22 cellular contexts compared by ENCODE assay signal in the genomic region with DNA sequence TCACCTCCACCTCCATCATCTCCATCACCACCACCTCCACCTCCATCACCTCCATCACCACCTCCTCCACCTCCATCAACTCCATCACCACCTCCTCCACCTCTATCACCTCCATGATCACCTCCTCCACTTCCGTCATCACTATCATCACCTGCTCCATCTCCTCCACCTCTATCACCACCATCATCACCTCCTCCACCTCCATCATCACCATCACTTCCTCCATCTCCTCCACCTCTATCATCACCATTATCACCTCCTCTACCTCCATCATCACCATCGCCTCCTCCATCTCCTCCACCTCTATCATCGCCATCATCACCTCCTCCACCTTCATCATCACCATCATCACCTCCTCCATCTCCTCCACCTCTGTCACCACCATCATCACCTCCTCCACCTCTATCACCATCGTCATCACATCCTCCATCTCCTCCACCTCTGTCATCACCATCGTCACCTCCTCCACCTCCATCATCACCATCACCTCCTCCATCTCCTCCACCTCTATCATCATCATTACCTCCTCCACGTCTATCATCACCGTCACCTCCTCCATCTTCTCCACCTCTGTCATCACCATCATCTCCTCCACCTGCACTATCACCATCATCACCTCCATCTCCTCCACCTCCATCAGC. TPM values are rescaled to one million over a fixed set of nuclear protein-coding genes. Genes with fewer than 3 reads are reported as not detected.
DNase-seq lines count a peak whose midpoint lies in the region; ATAC-seq, FAIRE-seq and TF ChIP-seq lines count a peak whose summit lies in the region.
"Had no signal": no experiment of that assay in that cellular context is flagged by ENCODE, and none has a peak within 500 bp of the region (broad histone marks: within the 10 kb centered on the region; RNA-seq: fewer than 3 reads in every experiment).

No MANE protein-coding gene starts in this region.

- no peak overlapping the region for H3K4me3 Mint-ChIP-seq in activated CD4-positive, alpha-beta T cell treated with anti-CD3 and anti-CD28 coated beads, Interleukin-2, amount 10 ng/mL, durations not matched to agents 24 days and 14 days
- no peak overlapping the region for H3K4me3 Mint-ChIP-seq in activated T-helper 17 cell treated with anti-CD3 and anti-CD28 coated beads, Interleukin-2, amount 50 U/mL, for 72 hours
- no peak overlapping the region for H3K4me3 Mint-ChIP-seq in stimulated activated effector memory CD8-positive, alpha-beta T cell treated with anti-CD3 and anti-CD28 coated beads, Interleukin-12 subunit alpha, Interleukin-12 subunit beta, amount 100 ng/mL, for 72 hours
- H3K4me3 Mint-ChIP-seq in CD8-positive, alpha-beta T cell: no peak overlapping the region

- CTCF ChIA-PET in CD8-positive, alpha-beta T cell (lab: Charles Lee): interaction anchor here (19.6 kb wide), 1 partner anchor 81 kb away, joined by 423 read pairs; no protein-coding TSS in a partner anchor

- ATAC-seq in activated T-helper 17 cell treated with anti-CD3 and anti-CD28 coated beads, Interleukin-2, amount 50 U/mL, for 72 hours (replicated peaks): no peak
- ATAC-seq in stimulated activated effector memory CD8-positive, alpha-beta T cell treated with anti-CD3 and anti-CD28 coated beads, Interleukin-12 subunit alpha, Interleukin-12 subunit beta, amount 100 ng/mL, for 72 hours: no peak
- ATAC-seq in CD8-positive, alpha-beta T cell: no peak
- no peak for ATAC-seq in HG03571 (IDR thresholded peaks at IDR 0.05; ENCODE audit: unreplicated experiment)

- peaks cover 12% of the 10 kb centered on the region for H3K4me1 Mint-ChIP-seq in activated CD4-positive, alpha-beta T cell treated with anti-CD3 and anti-CD28 coated beads, Interleukin-2, amount 10 ng/mL, durations not matched to agents 24 days and 14 days
- peaks cover 23% of the 10 kb centered on the region for H3K4me1 Mint-ChIP-seq in activated T-helper 17 cell treated with anti-CD3 and anti-CD28 coated beads, Interleukin-2, amount 50 U/mL, for 72 hours
- peaks cover 81% of the 10 kb centered on the region for H3K4me1 Mint-ChIP-seq in stimulated activated effector memory CD8-positive, alpha-beta T cell treated with anti-CD3 and anti-CD28 coated beads, Interleukin-12 subunit alpha, Interleukin-12 subunit beta, amount 100 ng/mL, for 72 hours
- H3K4me1 Mint-ChIP-seq in CD8-positive, alpha-beta T cell (ENCODE audit: low read depth): no peaks in the 10 kb centered on the region

- peaks cover 25% of the 10 kb centered on the region for H3K36me3 Mint-ChIP-seq in activated CD4-positive, alpha-beta T cell treated with anti-CD3 and anti-CD28 coated beads, Interleukin-2, amount 10 ng/mL, durations not matched to agents 24 days and 14 days (ENCODE audit: low read depth)
- peaks cover 73% of the 10 kb centered on the region for H3K36me3 Mint-ChIP-seq in activated T-helper 17 cell treated with anti-CD3 and anti-CD28 coated beads, Interleukin-2, amount 50 U/mL, for 72 hours (ENCODE audit: low read depth)
- H3K36me3 Mint-ChIP-seq in stimulated activated effector memory CD8-positive, alpha-beta T cell treated with anti-CD3 and anti-CD28 coated beads, Interleukin-12 subunit alpha, Interleukin-12 subunit beta, amount 100 ng/mL, for 72 hours: peaks cover 100% of the 10 kb centered on the region
- peaks cover 30% of the 10 kb centered on the region for H3K36me3 Mint-ChIP-seq in CD8-positive, alpha-beta T cell

- dilution Hi-C loops in keratinocyte (cut with MboI; ENCODE audit: extremely low pct_ligation_motif_present, low sequenced_read_pairs): no loop called here

- peak; percentile 29 for FAIRE-seq in keratinocyte (lab: Jason Lieb, UNC)
- FAIRE-seq: G401.6 had no signal

- no peak overlapping the region for H2AFZ ChIP-seq in keratinocyte (ENCODE audit: control insufficient read depth, low read length)
- H2AFZ ChIP-seq: GM23248 had no signal

- no peak for DNase-seq in activated CD4-positive, alpha-beta T cell treated with anti-CD3 and anti-CD28 coated beads, Interleukin-2, amount 10 ng/mL, durations not matched to agents 24 days and 14 days
- DNase-seq in activated CD4-positive, alpha-beta T cell treated with anti-CD3 and anti-CD28 coated beads for 1 hour: no peak
- no peak for DNase-seq in keratinocyte (ENCODE audit: low read depth, low spot score)
- no peak for DNase-seq in stimulated activated effector memory CD8-positive, alpha-beta T cell treated with anti-CD3 and anti-CD28 coated beads, Interleukin-12 subunit alpha, Interleukin-12 subunit beta, amount 100 ng/mL, for 72 hours (ENCODE audit: low spot score in 2 of 2)
- DNase-seq in germinal center (ENCODE audit: low spot score): no peak
- no peak for DNase-seq in CD8-positive, alpha-beta T cell
- DNase-seq: 8988T; BE2C; DND-41; GM23248; NCI-H1092; NCI-H1694; NCI-H2107; NCI-H345; NK-92 treated with Interleukin-12 subunit alpha and Interleukin-12 subunit beta, amount 100 ng/mL, for 24 hours; SHP77 treated with DMSO at 0.1 percent for 48 hours had no signal

- no peak overlapping the region for H3K27ac ChIP-seq in keratinocyte (ENCODE audit: control insufficient read depth, insufficient read depth, low read length)
- no peak overlapping the region for H3K27ac ChIP-seq in CD8-positive, alpha-beta T cell (ENCODE audit: low read depth, low read length)
- H3K27ac ChIP-seq: GM23248, KMS-11 had no signal

- no peak overlapping the region for H3K4me3 ChIP-seq in keratinocyte (ENCODE audit: control insufficient read depth in 2 of 3, extremely low read depth in 1 of 3, insufficient read depth in 2 of 3, low read depth in 1 of 3, low read length in 3 of 3)
- no peak overlapping the region for H3K4me3 ChIP-seq in CD8-positive, alpha-beta T cell (ENCODE audit: low read depth, low read length)
- H3K4me3 ChIP-seq: GM23248 had no signal

- intact Hi-C loops in activated CD4-positive, alpha-beta T cell treated with anti-CD3 and anti-CD28 coated beads, Interleukin-2, amount 10 ng/mL, durations not matched to agents 24 days and 14 days (cut with micrococcal nuclease): no loop called here
- intact Hi-C loops in CD8-positive, alpha-beta T cell (cut with DNase I, micrococcal nuclease): no loop called here

- H3K4me1 ChIP-seq in keratinocyte (ENCODE audit: control insufficient read depth, extremely low read depth, insufficient read depth, low read length): peaks cover 5% of the 10 kb centered on the region
- no peaks in the 10 kb centered on the region for H3K4me1 ChIP-seq in CD8-positive, alpha-beta T cell (ENCODE audit: insufficient read depth, low read length)
- H3K4me1 ChIP-seq: BE2C had no signal

- H3K27me3 ChIP-seq in keratinocyte (ENCODE audit: control insufficient read depth, extremely low read depth, insufficient read depth, low read length): peaks cover 3% of the 10 kb centered on the region
- no peaks in the 10 kb centered on the region for H3K27me3 ChIP-seq in CD8-positive, alpha-beta T cell (ENCODE audit: insufficient read depth, low read length)
- H3K27me3 ChIP-seq: BE2C had no signal

- no peaks in the 10 kb centered on the region for H3K9me3 ChIP-seq in keratinocyte (ENCODE audit: control insufficient read depth, low read depth, low read length)
- H3K9me3 ChIP-seq in CD8-positive, alpha-beta T cell (ENCODE audit: low read length): no peaks in the 10 kb centered on the region
- H3K9me3 ChIP-seq: BE2C had no signal

- no peaks in the 10 kb centered on the region for H3K27me3 Mint-ChIP-seq in activated CD4-positive, alpha-beta T cell treated with anti-CD3 and anti-CD28 coated beads, Interleukin-2, amount 10 ng/mL, durations not matched to agents 24 days and 14 days
- H3K27me3 Mint-ChIP-seq in activated T-helper 17 cell treated with anti-CD3 and anti-CD28 coated beads, Interleukin-2, amount 50 U/mL, for 72 hours: no peaks in the 10 kb centered on the region
- H3K27me3 Mint-ChIP-seq in CD8-positive, alpha-beta T cell (ENCODE audit: low read depth): no peaks in the 10 kb centered on the region

- POLR2A ChIA-PET in CD8-positive, alpha-beta T cell (lab: Charles Lee): no interaction called here

- H3K4me2 ChIP-seq in keratinocyte (ENCODE audit: control insufficient read depth, extremely low read depth, insufficient read depth, low read depth, low read length): no peak overlapping the region
- H3K4me2 ChIP-seq: KMS-11 had no signal

- H3K9me1 ChIP-seq in keratinocyte (ENCODE audit: control insufficient read depth, extremely low read depth, insufficient read depth, low read length): no peaks in the 10 kb centered on the region

- no peaks in the 10 kb centered on the region for H3K79me2 ChIP-seq in keratinocyte (ENCODE audit: control insufficient read depth, insufficient read depth, low read length)

- H4K20me1 ChIP-seq in keratinocyte (ENCODE audit: control insufficient read depth, extremely low read depth, insufficient read depth, low read length): no peaks in the 10 kb centered on the region

- H3K9ac ChIP-seq in keratinocyte (ENCODE audit: control insufficient read depth, extremely low read depth, insufficient read depth, low read length): no peak overlapping the region
- H3K9ac ChIP-seq: GM23248, KMS-11 had no signal

- no peak for TF ChIP-seq CTCF in keratinocyte (optimal IDR thresholded peaks at IDR 0.05 in 1 of 3, IDR thresholded peaks at IDR 0.05 in 1 of 3, conservative IDR thresholded peaks at IDR 0.05 in 1 of 3; ENCODE audit: extremely low read depth in 1 of 3, insufficient read depth in 2 of 3, low read length in 3 of 3)
- TF ChIP-seq CTCF in CD8-positive, alpha-beta T cell (IDR thresholded peaks at IDR 0.05): no peak

- peak overlapping the region; percentile 8 for H3K27ac Mint-ChIP-seq in activated CD4-positive, alpha-beta T cell treated with anti-CD3 and anti-CD28 coated beads, Interleukin-2, amount 10 ng/mL, durations not matched to agents 24 days and 14 days
- H3K27ac Mint-ChIP-seq in activated T-helper 17 cell treated with anti-CD3 and anti-CD28 coated beads, Interleukin-2, amount 50 U/mL, for 72 hours: peak overlapping the region; percentile 46
- H3K27ac Mint-ChIP-seq in stimulated activated effector memory CD8-positive, alpha-beta T cell treated with anti-CD3 and anti-CD28 coated beads, Interleukin-12 subunit alpha, Interleukin-12 subunit beta, amount 100 ng/mL, for 72 hours: peak overlapping the region; percentile 95
- no peak overlapping the region for H3K27ac Mint-ChIP-seq in CD8-positive, alpha-beta T cell

- H3K36me3 ChIP-seq in keratinocyte (ENCODE audit: control insufficient read depth in 2 of 2, extremely low read depth in 1 of 2, insufficient read depth in 2 of 2, low read length in 2 of 2): no peaks in the 10 kb centered on the region
- H3K36me3 ChIP-seq in CD8-positive, alpha-beta T cell (ENCODE audit: insufficient read depth, low read length): no peaks in the 10 kb centered on the region
- H3K36me3 ChIP-seq: BE2C had no signal

- H3K9me3 Mint-ChIP-seq in activated CD4-positive, alpha-beta T cell treated with anti-CD3 and anti-CD28 coated beads, Interleukin-2, amount 10 ng/mL, durations not matched to agents 24 days and 14 days: peaks cover 23% of the 10 kb centered on the region
- peaks cover 7% of the 10 kb centered on the region for H3K9me3 Mint-ChIP-seq in activated T-helper 17 cell treated with anti-CD3 and anti-CD28 coated beads, Interleukin-2, amount 50 U/mL, for 72 hours
- H3K9me3 Mint-ChIP-seq in stimulated activated effector memory CD8-positive, alpha-beta T cell treated with anti-CD3 and anti-CD28 coated beads, Interleukin-12 subunit alpha, Interleukin-12 subunit beta, amount 100 ng/mL, for 72 hours: peaks cover 4% of the 10 kb centered on the region
- no peaks in the 10 kb centered on the region for H3K9me3 Mint-ChIP-seq in CD8-positive, alpha-beta T cell

RNA-seq across cellular contexts. Expression of a gene that starts 27.0 kb away (rescaled TPM):
- 5.4 and 6.1 TPM in 2 replicates for total RNA-seq in activated CD4-positive, alpha-beta T cell treated with anti-CD3 and anti-CD28 coated beads, Interleukin-2, amount 10 ng/mL, durations not matched to agents 24 days and 14 days
- 10 to 100 TPM; 13.7 to 36.9 TPM for total RNA-seq in activated T-helper 17 cell treated with anti-CD3 and anti-CD28 coated beads, Interleukin-2, amount 50 U/mL, for 72 hours
- polyA plus RNA-seq in keratinocyte: 0.03 TPM in 1 of 3 replicates, not detected in the others
- not detected for polyA plus RNA-seq in keratinocyte (2011; ENCODE audit: low read depth)
- polyA plus RNA-seq in keratinocyte (2011; cell fraction: cytosol; rRNA removed): not detected in 2 replicates
- polyA plus RNA-seq in keratinocyte (2011; cell fraction: nucleus; rRNA removed): not detected in 2 replicates
- 0.04 and 0.10 TPM in 2 replicates for polyA plus RNA-seq in keratinocyte (2012; ENCODE audit: low replicate concordance)
- polyA minus RNA-seq in keratinocyte: not detected in 3 replicates
- polyA minus RNA-seq in keratinocyte (2011; cell fraction: cytosol; rRNA and poly(A)+ RNA removed): not detected
- not detected in 2 replicates for polyA minus RNA-seq in keratinocyte (2011; cell fraction: nucleus; rRNA and poly(A)+ RNA removed)
- 1 to 10 TPM; 1.1 to 2.0 TPM for total RNA-seq in CD8-positive, alpha-beta T cell
- total RNA-seq: GM23248, MCF 10A had no signal

RNA-seq across cellular contexts. Expression of a gene that starts 33.1 kb away (rescaled TPM):
- 6.0 and 6.7 TPM in 2 replicates for total RNA-seq in activated CD4-positive, alpha-beta T cell treated with anti-CD3 and anti-CD28 coated beads, Interleukin-2, amount 10 ng/mL, durations not matched to agents 24 days and 14 days
- total RNA-seq in activated T-helper 17 cell treated with anti-CD3 and anti-CD28 coated beads, Interleukin-2, amount 50 U/mL, for 72 hours: 10 to 100 TPM; 16.7 to 21.2 TPM
- 2.2 to 3.8 TPM (median 3.3 TPM) in 3 replicates for polyA plus RNA-seq in keratinocyte
- polyA plus RNA-seq in keratinocyte (2011; ENCODE audit: low read depth): 0.44 TPM
- polyA plus RNA-seq in keratinocyte (2011; cell fraction: cytosol; rRNA removed): 2.1 and 3.5 TPM in 2 replicates
- polyA plus RNA-seq in keratinocyte (2011; cell fraction: nucleus; rRNA removed): 3.4 and 5.4 TPM in 2 replicates
- polyA plus RNA-seq in keratinocyte (2012; ENCODE audit: low replicate concordance): 0.27 and 2.8 TPM in 2 replicates
- 1.2 to 2.2 TPM (median 1.3 TPM) in 3 replicates for polyA minus RNA-seq in keratinocyte
- 6.9 TPM for polyA minus RNA-seq in keratinocyte (2011; cell fraction: cytosol; rRNA and poly(A)+ RNA removed)
- 1.8 and 2.0 TPM in 2 replicates for polyA minus RNA-seq in keratinocyte (2011; cell fraction: nucleus; rRNA and poly(A)+ RNA removed)
- 1 to 10 TPM; 2.1 to 3.1 TPM for total RNA-seq in CD8-positive, alpha-beta T cell

RNA-seq across cellular contexts. Expression of a gene that starts 59.0 kb away (rescaled TPM):
- total RNA-seq in activated CD4-positive, alpha-beta T cell treated with anti-CD3 and anti-CD28 coated beads, Interleukin-2, amount 10 ng/mL, durations not matched to agents 24 days and 14 days: 3.8 and 4.8 TPM in 2 replicates
- 10 to 100 TPM; 10.7 to 34.3 TPM for total RNA-seq in activated T-helper 17 cell treated with anti-CD3 and anti-CD28 coated beads, Interleukin-2, amount 50 U/mL, for 72 hours
- 28.4 to 94.9 TPM (median 38.4 TPM) in 3 replicates for polyA plus RNA-seq in keratinocyte
- 47.7 TPM for polyA plus RNA-seq in keratinocyte (2011; ENCODE audit: low read depth)
- polyA plus RNA-seq in keratinocyte (2011; cell fraction: cytosol; rRNA removed): 37.4 and 46.7 TPM in 2 replicates
- polyA plus RNA-seq in keratinocyte (2011; cell fraction: nucleus; rRNA removed): 182 and 187 TPM in 2 replicates
- 114 and 163 TPM in 2 replicates for polyA plus RNA-seq in keratinocyte (2012; ENCODE audit: low replicate concordance)
- 44.0 to 194 TPM (median 63.1 TPM) in 3 replicates for polyA minus RNA-seq in keratinocyte
- polyA minus RNA-seq in keratinocyte (2011; cell fraction: cytosol; rRNA and poly(A)+ RNA removed): 65.6 TPM
- 116 and 131 TPM in 2 replicates for polyA minus RNA-seq in keratinocyte (2011; cell fraction: nucleus; rRNA and poly(A)+ RNA removed)
- 1 to 10 TPM; 3.8 to 4.4 TPM for total RNA-seq in CD8-positive, alpha-beta T cell
- total RNA-seq: OCI-LY7 had no signal
